In the genomic region with DNA sequence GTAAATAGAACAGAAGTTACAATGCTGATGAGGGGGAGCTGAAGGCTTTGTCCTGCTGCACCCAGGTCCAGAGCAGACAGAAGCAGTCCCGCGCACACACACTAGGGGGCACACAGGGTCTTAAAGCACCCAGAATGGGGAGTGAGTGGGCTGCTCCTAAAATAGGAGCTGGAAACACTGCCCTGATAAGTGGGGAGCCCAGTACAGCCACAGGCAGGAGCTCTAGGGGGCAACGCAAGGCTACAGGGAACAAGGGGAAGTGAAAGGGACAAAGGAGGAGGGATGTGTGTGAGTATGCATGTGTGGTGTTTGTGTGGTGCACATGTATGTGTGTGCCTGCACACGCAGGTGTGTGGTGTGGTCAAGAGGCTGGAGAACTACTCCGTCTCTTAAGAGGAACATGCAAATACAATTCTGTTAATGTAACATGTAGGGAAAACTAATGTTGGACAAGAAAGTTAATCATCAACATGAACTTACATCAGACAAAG, we compare ENCODE assay signal across 8 cellular contexts.
A peak's percentile ranks its signal among the peaks of the same experiment; 100 is the strongest.
DNase-seq lines count a peak whose midpoint lies in the region; ATAC-seq and TF ChIP-seq lines count a peak whose summit lies in the region.

No MANE protein-coding gene starts in this region.

- H3K9me3 ChIP-seq in HAP-1 (no peaks in the 10 kb centered on the region), adipocyte (ENCODE audit: control insufficient read depth, low read length) (peaks cover 3% of the 10 kb centered on the region)

- H3K4me1 ChIP-seq in HAP-1 (no peaks in the 10 kb centered on the region), adipocyte (ENCODE audit: control insufficient read depth, insufficient read depth, low read length) (peaks cover 5% of the 10 kb centered on the region)

- no peaks in the 10 kb centered on the region for H3K36me3 ChIP-seq in HAP-1 (replicated peaks)
- H3K36me3 ChIP-seq in adipocyte (ENCODE audit: control insufficient read depth, insufficient read depth, low read length, severe bottlenecking), result no peaks in the 10 kb centered on the region

- TF ChIP-seq CTCF in coronary artery (IDR thresholded peaks at IDR 0.05), result no peak

- DNase-seq in activated gamma-delta T cell treated with Interleukin-2 at 50 U/mL for 16 hours (peak; percentile 25), activated gamma-delta T cell (lab: John Stamatoyannopoulos, UW) (no peak), HAP-1 (ENCODE audit: low spot score in 2 of 2) (peak; percentile 15 to 82), NCI-H1092 (lab: John Stamatoyannopoulos, UW) (peak; percentile 20), adipocyte (ENCODE audit: low read depth) (peak; percentile 77), left lobe of liver (ENCODE audit: low spot score) (no peak), head of caudate nucleus (no peak), coronary artery (ENCODE audit: low spot score) (no peak)

- intact Hi-C loops in head of caudate nucleus (cut with DNase I), result no loop called here

- in situ Hi-C loops in HAP-1 (cut with MboI; ENCODE audit: low sequenced_read_pairs), result no loop called here

- no peaks in the 10 kb centered on the region for H3K27me3 ChIP-seq in HAP-1 (ENCODE audit: low read depth)
- no peaks in the 10 kb centered on the region for H3K27me3 ChIP-seq in adipocyte (replicated peaks; ENCODE audit: control insufficient read depth, insufficient read depth, low read length)

- ATAC-seq in left lobe of liver, result peak; percentile 33

- no peak overlapping the region for H3K4me3 ChIP-seq in HAP-1
- H3K4me3 ChIP-seq in adipocyte (ENCODE audit: low read length), result no peak overlapping the region
- no peak overlapping the region for H3K4me3 ChIP-seq in coronary artery

- H3K9ac ChIP-seq in adipocyte (ENCODE audit: low read length), result no peak overlapping the region

- no peak overlapping the region for H3K27ac ChIP-seq in coronary artery

Comparison
In these comparisons a context has a peak if more than half of its experiments do, and no peak if none do; other contexts are left out.
1. DNase-seq: peak in activated gamma-delta T cell treated with Interleukin-2 at 50 U/mL for 16 hours (single experiment), HAP-1 (2 of 2), NCI-H1092 (single experiment) and adipocyte (single experiment); none in activated gamma-delta T cell (single experiment), left lobe of liver (single experiment), head of caudate nucleus (0 of 42) and coronary artery (single experiment).